ENCODE assay signal across 8 cellular contexts in the genomic region with DNA sequence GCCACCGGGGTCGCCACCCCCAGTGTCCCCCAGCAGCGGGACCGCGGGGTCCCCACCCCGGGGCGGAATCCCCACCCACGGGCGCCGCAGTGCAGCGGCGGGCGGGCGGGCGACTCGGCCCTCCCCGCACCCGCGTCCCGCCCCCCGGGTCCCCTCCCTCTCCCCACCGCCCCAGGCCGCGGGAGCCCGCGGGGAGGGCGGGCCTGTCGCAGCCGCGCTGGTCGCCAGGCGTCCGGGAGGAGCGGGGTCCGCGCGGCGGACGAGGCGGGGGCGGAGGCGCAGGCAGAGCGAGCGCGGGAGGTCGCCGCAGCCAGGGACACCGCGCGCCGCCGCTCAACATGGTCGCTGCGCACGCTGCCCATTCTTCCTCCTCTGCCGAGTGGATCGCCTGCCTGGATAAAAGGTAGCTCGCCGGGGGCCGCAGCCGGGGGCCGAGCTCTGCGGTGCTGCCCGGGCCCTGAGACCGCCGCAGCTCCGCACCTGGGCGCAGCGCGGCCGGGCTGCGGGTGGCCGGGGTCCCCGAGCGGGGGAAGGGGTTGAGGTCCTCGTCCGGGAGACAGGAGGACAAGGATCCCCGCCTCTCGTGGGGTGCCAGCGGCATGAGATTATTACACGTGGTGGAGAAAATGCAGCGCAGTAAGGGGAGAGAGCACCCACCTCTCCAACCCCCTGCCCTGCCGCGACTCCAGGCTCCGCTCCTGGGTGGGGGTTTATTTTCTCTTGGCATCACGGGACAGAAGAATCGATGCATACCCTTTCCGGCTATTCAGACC. TPM values are rescaled to one million over a fixed set of nuclear protein-coding genes. Genes with fewer than 3 reads are reported as not detected.
DNase-seq lines count a peak whose midpoint lies in the region; ATAC-seq and TF ChIP-seq lines count a peak whose summit lies in the region.

A gene (plus strand): TSS at position 200 of the 773 bp plus-strand sequence. CDS start 139 bp downstream, at position 339.

- H3K27me3 ChIP-seq in psoas muscle (ENCODE audit: insufficient read depth in 3 of 3, low read length in 2 of 3), result peaks cover 0 to 55% (median 15%) of the 10 kb centered on the region in 3 donors

- POLR2A ChIA-PET in activated CD8-positive, alpha-beta T cell treated with anti-CD3 and anti-CD28 coated beads for 36 hours (lab: Charles Lee), result no interaction called here

- no peak for TF ChIP-seq CTCF in activated CD8-positive, alpha-beta T cell treated with anti-CD3 and anti-CD28 coated beads for 36 hours (IDR thresholded peaks at IDR 0.05)
- no peak for TF ChIP-seq CTCF in psoas muscle (IDR thresholded peaks at IDR 0.05)

- peak; percentile 47 for ATAC-seq in activated CD8-positive, alpha-beta T cell treated with anti-CD3 and anti-CD28 coated beads for 36 hours
- ATAC-seq in psoas muscle (no peak), GM21737 (IDR thresholded peaks at IDR 0.05; ENCODE audit: unreplicated experiment) (no peak), GM19023 (IDR thresholded peaks at IDR 0.05; ENCODE audit: unreplicated experiment) (no peak)

- no peaks in the 10 kb centered on the region for H3K9me3 ChIP-seq in psoas muscle

- intact Hi-C loops in activated naive CD4-positive, alpha-beta T cell treated with anti-CD3 and anti-CD28 coated beads for 36 hours (cut with micrococcal nuclease), result no loop called here
- intact Hi-C loops in activated CD8-positive, alpha-beta T cell treated with anti-CD3 and anti-CD28 coated beads for 36 hours (cut with micrococcal nuclease), result no loop called here
- intact Hi-C loops in cardiac septum (cut with DNase I), result no loop called here
- intact Hi-C loops in psoas muscle (cut with DNase I), result no loop called here

- peak within 1 kb of the TSS; percentile 44 for H3K4me3 Mint-ChIP-seq in activated naive CD4-positive, alpha-beta T cell treated with anti-CD3 and anti-CD28 coated beads for 36 hours
- peak within 1 kb of the TSS; percentile 67 for H3K4me3 Mint-ChIP-seq in activated CD8-positive, alpha-beta T cell treated with anti-CD3 and anti-CD28 coated beads for 36 hours

- no peak within 1 kb of the TSS for H3K27ac ChIP-seq in psoas muscle

- H3K4me1 ChIP-seq in psoas muscle, result no peaks in the 10 kb centered on the region

- no peaks in the 10 kb centered on the region for H3K36me3 Mint-ChIP-seq in activated naive CD4-positive, alpha-beta T cell treated with anti-CD3 and anti-CD28 coated beads for 36 hours (ENCODE audit: low read depth)
- H3K36me3 Mint-ChIP-seq in activated CD8-positive, alpha-beta T cell treated with anti-CD3 and anti-CD28 coated beads for 36 hours (ENCODE audit: low read depth), result no peaks in the 10 kb centered on the region

- DNase-seq in activated naive CD4-positive, alpha-beta T cell treated with anti-CD3 and anti-CD28 coated beads for 36 hours, result no peak
- no peak for DNase-seq in activated naive CD4-positive, alpha-beta T cell treated with Interleukin-2 at 50 U/mL for 16 hours
- DNase-seq in activated CD8-positive, alpha-beta T cell treated with anti-CD3 and anti-CD28 coated beads for 36 hours, result peak; percentile 22
- DNase-seq in cardiac septum (ENCODE audit: low spot score) (no peak), psoas muscle (no peak), activated gamma-delta T cell (lab: John Stamatoyannopoulos, UW) (no peak)

- peaks cover 47% of the 10 kb centered on the region for H3K27me3 Mint-ChIP-seq in activated naive CD4-positive, alpha-beta T cell treated with anti-CD3 and anti-CD28 coated beads for 36 hours (ENCODE audit: low read depth)
- peaks cover 38% of the 10 kb centered on the region for H3K27me3 Mint-ChIP-seq in activated CD8-positive, alpha-beta T cell treated with anti-CD3 and anti-CD28 coated beads for 36 hours

- H3K36me3 ChIP-seq in psoas muscle (ENCODE audit: insufficient read depth in 1 of 2, low read depth in 1 of 2), result no peaks in the 10 kb centered on the region

- CTCF ChIA-PET in activated naive CD4-positive, alpha-beta T cell treated with anti-CD3 and anti-CD28 coated beads for 36 hours (lab: Charles Lee), result interaction anchor here (0.7 kb wide), 1 partner anchor 685 kb away, joined by 3 read pairs; no protein-coding TSS in a partner anchor
- CTCF ChIA-PET in activated CD8-positive, alpha-beta T cell treated with anti-CD3 and anti-CD28 coated beads for 36 hours (lab: Charles Lee), result interaction anchor here (1.6 kb wide), 1 partner anchor 25 kb away, joined by 5 read pairs; no protein-coding TSS in a partner anchor

- peak within 1 kb of the TSS; percentile 58 for H3K4me3 ChIP-seq in psoas muscle

- WGBS in psoas muscle, 3 donors, result 1% methylated on average over 55 to 83 of the region's 88 CpGs

- H3K4me1 Mint-ChIP-seq in activated naive CD4-positive, alpha-beta T cell treated with anti-CD3 and anti-CD28 coated beads for 36 hours (ENCODE audit: low read depth), result peaks cover 4% of the 10 kb centered on the region
- H3K4me1 Mint-ChIP-seq in activated CD8-positive, alpha-beta T cell treated with anti-CD3 and anti-CD28 coated beads for 36 hours (ENCODE audit: low read depth), result peaks cover 7% of the 10 kb centered on the region

- H3K9me3 Mint-ChIP-seq in activated naive CD4-positive, alpha-beta T cell treated with anti-CD3 and anti-CD28 coated beads for 36 hours, result no peaks in the 10 kb centered on the region
- H3K9me3 Mint-ChIP-seq in activated CD8-positive, alpha-beta T cell treated with anti-CD3 and anti-CD28 coated beads for 36 hours, result no peaks in the 10 kb centered on the region

- H3K27ac Mint-ChIP-seq in activated naive CD4-positive, alpha-beta T cell treated with anti-CD3 and anti-CD28 coated beads for 36 hours, result no peak within 1 kb of the TSS
- no peak within 1 kb of the TSS for H3K27ac Mint-ChIP-seq in activated CD8-positive, alpha-beta T cell treated with anti-CD3 and anti-CD28 coated beads for 36 hours

RNA-seq across cellular contexts. Expression of the gene that starts here (rescaled TPM):
- under 1 TPM; 0.24 to 0.35 TPM for total RNA-seq in activated naive CD4-positive, alpha-beta T cell treated with anti-CD3 and anti-CD28 coated beads for 36 hours
- 1 to 10 TPM in 1 of 2 experiments, under 1 TPM in 1; 0.85 to 1.3 TPM for total RNA-seq in activated CD8-positive, alpha-beta T cell treated with anti-CD3 and anti-CD28 coated beads for 36 hours
- total RNA-seq in cardiac septum (12.6 TPM), psoas muscle (1 to 10 TPM in 3 of 4 donors, under 1 TPM in 1; 0.92 to 2.0 (median 1.7) TPM)
- under 1 TPM; 0.61 to 0.83 (median 0.73) TPM for polyA plus RNA-seq in psoas muscle
